ENCODE assay signal across 1 cellular context in the genomic region with DNA sequence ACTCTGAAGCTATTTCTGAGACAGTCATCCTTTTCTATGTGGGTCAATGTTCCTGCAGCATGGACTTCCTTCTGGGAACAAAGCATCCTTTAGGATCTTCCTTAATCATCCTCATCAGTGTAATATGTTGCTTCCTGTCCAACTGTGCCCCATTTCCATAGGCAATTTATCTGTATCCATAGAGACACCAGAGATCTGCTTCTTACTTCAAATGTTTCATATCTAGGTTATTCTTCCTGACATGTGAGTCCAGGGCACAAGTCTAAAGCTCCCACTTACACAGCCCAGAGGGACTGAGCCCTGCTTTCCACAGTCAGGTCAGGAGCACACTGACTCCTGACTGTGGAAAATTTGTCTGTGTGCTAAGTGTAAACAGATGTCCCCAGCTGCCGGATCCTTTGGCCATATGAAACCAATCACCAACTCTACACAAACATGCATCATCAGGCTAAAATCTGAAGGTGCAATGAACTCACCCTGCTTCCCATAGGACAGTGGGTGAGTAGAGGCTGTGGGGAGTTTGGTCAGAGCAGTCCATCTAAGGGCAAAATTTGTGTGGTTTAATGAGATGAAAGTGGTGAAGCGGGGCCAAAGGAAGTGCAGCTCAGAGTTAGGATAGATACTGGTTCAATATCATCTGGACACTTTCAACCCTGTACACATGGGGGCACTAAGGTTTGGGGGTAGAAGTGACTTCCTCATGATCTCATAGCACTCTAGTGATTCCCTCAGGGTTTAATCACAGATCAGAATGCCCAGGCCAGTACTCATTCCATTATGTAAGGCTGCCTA.
TF ChIP-seq lines count a peak whose summit lies in the region.

No MANE protein-coding gene starts in this region.

TF ChIP-seq in IMR-90, 13 proteins besides CTCF, POLR2A, EP300 and RAD21 (continued from another document):
- TF ChIP-seq, protein P1, sequence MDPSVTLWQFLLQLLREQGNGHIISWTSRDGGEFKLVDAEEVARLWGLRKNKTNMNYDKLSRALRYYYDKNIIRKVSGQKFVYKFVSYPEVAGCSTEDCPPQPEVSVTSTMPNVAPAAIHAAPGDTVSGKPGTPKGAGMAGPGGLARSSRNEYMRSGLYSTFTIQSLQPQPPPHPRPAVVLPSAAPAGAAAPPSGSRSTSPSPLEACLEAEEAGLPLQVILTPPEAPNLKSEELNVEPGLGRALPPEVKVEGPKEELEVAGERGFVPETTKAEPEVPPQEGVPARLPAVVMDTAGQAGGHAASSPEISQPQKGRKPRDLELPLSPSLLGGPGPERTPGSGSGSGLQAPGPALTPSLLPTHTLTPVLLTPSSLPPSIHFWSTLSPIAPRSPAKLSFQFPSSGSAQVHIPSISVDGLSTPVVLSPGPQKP (IDR thresholded peaks at IDR 0.05; ENCODE audit: borderline replicate concordance, low read depth, low read length) = no peak
